In the genomic region with DNA sequence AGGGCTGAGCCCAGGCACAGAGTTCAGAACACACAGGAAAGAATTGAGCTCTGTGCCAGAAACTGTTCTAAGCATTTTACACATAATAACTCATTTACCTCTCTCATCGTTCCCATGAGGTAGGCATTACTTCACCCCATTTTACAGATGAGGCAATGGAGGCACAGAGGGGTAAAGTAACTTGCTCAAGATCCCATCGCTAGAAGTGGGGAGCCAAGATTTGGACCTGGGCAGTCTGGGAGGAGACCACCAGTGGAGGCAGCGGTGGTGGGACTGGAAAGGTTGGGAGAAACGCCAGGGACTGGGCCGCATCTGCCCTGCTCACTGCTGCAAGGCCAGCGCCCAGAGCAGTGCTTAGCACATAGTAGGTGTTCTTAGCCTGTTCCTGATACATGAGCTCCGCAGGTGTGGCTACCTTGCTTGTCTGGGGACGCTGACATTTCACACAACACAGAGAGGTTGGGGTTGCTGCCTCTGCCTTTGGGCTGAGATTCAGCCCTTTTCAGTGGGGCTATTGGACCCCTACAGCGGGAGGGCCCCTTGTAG, we compare ENCODE assay signal across 9 cellular contexts. TPM values are rescaled to one million over a fixed set of nuclear protein-coding genes. Genes with fewer than 3 reads are reported as not detected.
A peak's percentile ranks its signal among the peaks of the same experiment; 100 is the strongest.
DNase-seq lines count a peak whose midpoint lies in the region; ATAC-seq and TF ChIP-seq lines count a peak whose summit lies in the region.
"Had no signal": no experiment of that assay in that cellular context is flagged by ENCODE, and none has a peak within 500 bp of the region (broad histone marks: within the 10 kb centered on the region; RNA-seq: fewer than 3 reads in every experiment).

No MANE protein-coding gene starts in this region.

- H3K4me3 ChIP-seq in CD4-positive, CD25-positive, alpha-beta regulatory T cell (ENCODE audit: low read depth, low read length): no peak overlapping the region
- peak overlapping the region; percentile 36; the same call in 1 of the 2 replicates for H3K4me3 ChIP-seq in PC-9
- peak overlapping the region; percentile 8 for H3K4me3 ChIP-seq in effector memory CD4-positive, alpha-beta T cell (ENCODE audit: insufficient read depth, low read depth, low read length, poor library complexity, severe bottlenecking)

- intact Hi-C loops in PC-9 (cut with micrococcal nuclease; ENCODE audit: unreplicated experiment): loop anchor here (1.0 to 5.0 kb wide), 7 partner anchors 14 to 193 kb away; a partner anchor contains a TSS

- H3K27me3 ChIP-seq in CD4-positive, CD25-positive, alpha-beta regulatory T cell (ENCODE audit: control insufficient read depth, insufficient read depth, low read length): no peaks in the 10 kb centered on the region
- H3K27me3 ChIP-seq in PC-9 (ENCODE audit: insufficient read depth, low read depth): no peaks in the 10 kb centered on the region
- H3K27me3 ChIP-seq in effector memory CD4-positive, alpha-beta T cell (replicated peaks; ENCODE audit: control insufficient read depth, insufficient read depth, low read length, poor library complexity, severe bottlenecking): no peaks in the 10 kb centered on the region

- H3K4me3 Mint-ChIP-seq in CD4-positive, CD25-positive, alpha-beta regulatory T cell: peak overlapping the region in 2 of 4 donors; percentile 44 to 56

- TSS peak; percentile 40 for BruUV-seq in PC-9 (replicated peaks; lab: Mats Ljungman, UMichigan)

- H3K4me1 Mint-ChIP-seq in CD4-positive, CD25-positive, alpha-beta regulatory T cell: peaks cover under 1 to 81% (median 50%) of the 10 kb centered on the region in 4 donors

- H3K4me2 ChIP-seq in PC-9: peak overlapping the region; percentile 76

- H3K4me1 ChIP-seq in CD4-positive, CD25-positive, alpha-beta regulatory T cell (ENCODE audit: control insufficient read depth, insufficient read depth, low read length, poor library complexity, severe bottlenecking): peaks cover 53% of the 10 kb centered on the region
- peaks cover 87% of the 10 kb centered on the region for H3K4me1 ChIP-seq in PC-9 (replicated peaks; ENCODE audit: insufficient read depth)
- H3K4me1 ChIP-seq in effector memory CD4-positive, alpha-beta T cell (ENCODE audit: control insufficient read depth, insufficient read depth, low read length, poor library complexity, severe bottlenecking): peaks cover 61% of the 10 kb centered on the region

- CTCF ChIA-PET in PC-9 (lab: Charles Lee): interaction anchor here (1.1 to 3.3 kb wide), 9 partner anchors 9 to 194 kb away, joined by 3 to 19 read pairs (median 8); a partner anchor contains a TSS

- no peak for ATAC-seq in CD4-positive, CD25-positive, alpha-beta regulatory T cell (ENCODE audit: low read depth in 2 of 2)
- ATAC-seq in omental fat pad (ENCODE audit: low FRiP score): no peak
- no peak for ATAC-seq in HG03521 (IDR thresholded peaks at IDR 0.05; ENCODE audit: unreplicated experiment)
- ATAC-seq in HG03139 (IDR thresholded peaks at IDR 0.05; ENCODE audit: unreplicated experiment): no peak

- no peak for TF ChIP-seq CTCF in PC-9 (conservative IDR thresholded peaks at IDR 0.05)
- TF ChIP-seq CTCF in omental fat pad (IDR thresholded peaks at IDR 0.05): no peak

- no peaks in the 10 kb centered on the region for H3K36me3 ChIP-seq in CD4-positive, CD25-positive, alpha-beta regulatory T cell (ENCODE audit: control insufficient read depth, insufficient read depth, low read length)
- H3K36me3 ChIP-seq in PC-9 (ENCODE audit: low read depth): no peaks in the 10 kb centered on the region
- no peaks in the 10 kb centered on the region for H3K36me3 ChIP-seq in effector memory CD4-positive, alpha-beta T cell (ENCODE audit: control insufficient read depth, insufficient read depth, low read length)

- DNase-seq in CD4-positive, CD25-positive, alpha-beta regulatory T cell: no peak
- DNase-seq in PC-9 (no peak), omental fat pad (ENCODE audit: low spot score) (peak; percentile 2), iPS-NIHi7 (ENCODE audit: extremely low spot score) (no peak), NCI-H2029 treated with DMSO at 0.1 percent for 48 hours (lab: John Stamatoyannopoulos, UW) (no peak)
- DNase-seq in effector memory CD4-positive, alpha-beta T cell: no peak

- POLR2A ChIA-PET in PC-9 (lab: Charles Lee; ENCODE audit: unreplicated experiment): interaction anchor here (0.6 to 1.9 kb wide), 10 partner anchors 9 to 547 kb away, joined by 3 to 13 read pairs (median 4); no protein-coding TSS in a partner anchor

- H4K20me1 ChIP-seq in PC-9 (ENCODE audit: insufficient read depth): no peaks in the 10 kb centered on the region

- H3K27me3 Mint-ChIP-seq in CD4-positive, CD25-positive, alpha-beta regulatory T cell: no peaks in the 10 kb centered on the region

- peak overlapping the region; percentile 91 to 93 (median 92) for H3K27ac Mint-ChIP-seq in CD4-positive, CD25-positive, alpha-beta regulatory T cell

- no peaks in the 10 kb centered on the region for H3K9me2 ChIP-seq in PC-9 (ENCODE audit: insufficient read depth)

- H2AFZ ChIP-seq in PC-9: no peak overlapping the region

- H3K36me3 Mint-ChIP-seq in CD4-positive, CD25-positive, alpha-beta regulatory T cell: no peaks in the 10 kb centered on the region

- peaks cover 21% of the 10 kb centered on the region for H3K79me2 ChIP-seq in PC-9 (ENCODE audit: low read depth)

- H3K9me3 ChIP-seq in CD4-positive, CD25-positive, alpha-beta regulatory T cell (ENCODE audit: control insufficient read depth in 2 of 2, low read length in 2 of 2): no peaks in the 10 kb centered on the region
- 0 out of 2 replicates have a peak, but pooled peaks cover 3% of the 10 kb centered on the region for H3K9me3 ChIP-seq in PC-9 (ENCODE audit: insufficient read depth, low read depth)
- no peaks in the 10 kb centered on the region for H3K9me3 ChIP-seq in effector memory CD4-positive, alpha-beta T cell (ENCODE audit: control insufficient read depth, low read length)

- no peaks in the 10 kb centered on the region for H3K9me3 Mint-ChIP-seq in CD4-positive, CD25-positive, alpha-beta regulatory T cell

- H3F3A ChIP-seq in PC-9 (ENCODE audit: insufficient read depth, low read depth): peaks cover 75% of the 10 kb centered on the region

- H3K27ac ChIP-seq in CD4-positive, CD25-positive, alpha-beta regulatory T cell (ENCODE audit: insufficient read depth, low read length, poor library complexity, severe bottlenecking): peak overlapping the region; percentile 77
- peak overlapping the region; percentile 95 for H3K27ac ChIP-seq in PC-9
- H3K27ac ChIP-seq in effector memory CD4-positive, alpha-beta T cell (ENCODE audit: insufficient read depth, low read length, poor library complexity, severe bottlenecking): peak overlapping the region; percentile 21

RNA-seq across cellular contexts. Expression of a gene that starts 27.8 kb away (rescaled TPM):
- total RNA-seq in CD4-positive, CD25-positive, alpha-beta regulatory T cell: not detected
- polyA plus RNA-seq in CD4-positive, CD25-positive, alpha-beta regulatory T cell: not detected
- total RNA-seq in PC-9 (2021) (0.68 and 1.2 TPM in 2 replicates), omental fat pad (not detected)
- total RNA-seq: LHCN-M2 had no signal

RNA-seq across cellular contexts. Expression of a gene that starts 50.7 kb away (rescaled TPM):
- total RNA-seq in CD4-positive, CD25-positive, alpha-beta regulatory T cell: 5.3 TPM
- polyA plus RNA-seq in CD4-positive, CD25-positive, alpha-beta regulatory T cell: 10 to 100 TPM in 3 of 4 donors, 1 to 10 TPM in 1; 3.9 to 50.1 (median 48.7) TPM
- 101 and 110 TPM in 2 replicates for total RNA-seq in PC-9 (2021)
- 100 to 1,000 TPM in 1 of 4 donors, 10 to 100 TPM in 3; 34.4 to 223 (median 62.8) TPM for total RNA-seq in omental fat pad

Comparison
In these comparisons a context has a peak if more than half of its experiments do, and no peak if none do; other contexts are left out.
1. H3K27ac ChIP-seq: peak in every context shown above with its lines; median percentile 95 in PC-9; 77 in CD4-positive, CD25-positive, alpha-beta regulatory T cell; 21 in effector memory CD4-positive, alpha-beta T cell.